In the genomic region with DNA sequence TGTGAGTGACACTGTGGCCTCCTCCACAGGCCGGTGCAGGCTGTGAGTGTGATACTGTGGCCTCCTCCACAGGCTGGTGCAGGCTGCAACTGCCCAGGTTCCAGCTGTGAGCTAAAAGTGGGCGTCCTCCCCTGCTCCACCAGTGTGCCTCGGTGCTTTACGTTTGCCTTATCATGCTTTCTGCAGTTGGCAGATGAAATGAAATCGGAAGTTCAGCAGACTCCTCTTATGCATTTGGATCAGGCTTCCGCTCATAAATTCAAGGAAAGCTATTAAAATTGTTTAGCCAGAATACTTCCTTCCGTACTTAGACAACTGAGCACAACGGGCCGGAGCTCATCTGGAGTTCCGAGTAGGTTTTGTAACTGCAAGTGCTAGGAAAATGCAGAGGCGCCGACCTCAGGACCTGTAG, we compare ENCODE assay signal across 12 cellular contexts. TPM values are rescaled to one million over a fixed set of nuclear protein-coding genes. Genes with fewer than 3 reads are reported as not detected.
DNase-seq lines count a peak whose midpoint lies in the region; ATAC-seq, FAIRE-seq and TF ChIP-seq lines count a peak whose summit lies in the region.
"Had no signal": no experiment of that assay in that cellular context is flagged by ENCODE, and none has a peak within 500 bp of the region (broad histone marks: within the 10 kb centered on the region; RNA-seq: fewer than 3 reads in every experiment).

No MANE protein-coding gene starts in this region.

- H3K27me3 ChIP-seq in GM23338 (ENCODE audit: insufficient read depth) (no peaks in the 10 kb centered on the region), lower lobe of right lung (ENCODE audit: low read depth) (no peaks in the 10 kb centered on the region)

- 0 out of 2 replicates have a peak overlapping the region, but pooled peaks have one; percentile 56 for H3K27ac ChIP-seq in GM23338 (ENCODE audit: low read depth)
- H3K27ac ChIP-seq in lower lobe of right lung = no peak overlapping the region
- H3K27ac ChIP-seq: HL-60 had no signal

- peaks cover 14% of the 10 kb centered on the region for H3K36me3 Mint-ChIP-seq in GM23338 (ENCODE audit: low read depth)
- no peaks in the 10 kb centered on the region for H3K36me3 Mint-ChIP-seq in activated B cell treated with CpG ODN at 0.5 μM for 24 hours (ENCODE audit: low read depth)

- ATAC-seq in GM23338 (peak; percentile 32), activated B cell treated with CpG ODN at 0.5 μM for 24 hours (ENCODE audit: low read depth) (no peak), lower lobe of right lung (peak; percentile 29 to 40), GM21360 (IDR thresholded peaks at IDR 0.05; ENCODE audit: unreplicated experiment) (no peak)

- POLR2A ChIA-PET in activated B cell treated with CpG ODN at 0.5 μM for 24 hours (lab: Charles Lee) = interaction anchor here (1.0 kb wide), 1 partner anchor 12 kb away, joined by 3 read pairs; the partner anchor contains the start of gene CYP4V2

- no peaks in the 10 kb centered on the region for H3K9me3 ChIP-seq in lower lobe of right lung

- no peak overlapping the region for H3K4me3 Mint-ChIP-seq in GM23338
- peak overlapping the region; percentile 69 for H3K4me3 Mint-ChIP-seq in activated B cell treated with CpG ODN at 0.5 μM for 24 hours

- H3K36me3 ChIP-seq in GM23338 (ENCODE audit: insufficient read depth) = no peaks in the 10 kb centered on the region
- H3K36me3 ChIP-seq in lower lobe of right lung = peaks cover 5% of the 10 kb centered on the region

- CTCF ChIA-PET in activated B cell treated with CpG ODN at 0.5 μM for 24 hours (lab: Charles Lee) = interaction anchor here (0.7 kb wide), 1 partner anchor 1492 kb away, joined by 3 read pairs; no protein-coding TSS in a partner anchor

- peak overlapping the region; percentile 65 for H2AFZ ChIP-seq in GM23338

- H3K4me1 Mint-ChIP-seq in GM23338 (peaks cover 21% of the 10 kb centered on the region), activated B cell treated with CpG ODN at 0.5 μM for 24 hours (peaks cover 23% of the 10 kb centered on the region)

- no peak for FAIRE-seq in D721Med (lab: Jason Lieb, UNC)
- FAIRE-seq: kidney had no signal

- peaks cover 18% of the 10 kb centered on the region; the same call in 1 of the 2 replicates for H3F3A ChIP-seq in GM23338 (replicated peaks; ENCODE audit: low read depth)

- intact Hi-C loops in activated B cell treated with CpG ODN at 0.5 μM for 24 hours (cut with micrococcal nuclease) = loop anchor here (2.0 to 5.0 kb wide), 2 partner anchors 135 to 561 kb away; partner anchors contain the start of gene TLR3
- intact Hi-C loops in lower lobe of right lung (cut with DNase I) = no loop called here

- peaks cover 10% of the 10 kb centered on the region; the same call in 1 of the 2 replicates for H3K4me1 ChIP-seq in GM23338 (ENCODE audit: insufficient read depth)
- H3K4me1 ChIP-seq in lower lobe of right lung = no peaks in the 10 kb centered on the region

- TF ChIP-seq CTCF in AG10803 (conservative IDR thresholded peaks at IDR 0.05; ENCODE audit: low read length) (no peak), GM23338 (conservative IDR thresholded peaks at IDR 0.05; ENCODE audit: low read depth in 2 of 2) (no peak), activated B cell treated with CpG ODN at 0.5 μM for 24 hours (IDR thresholded peaks at IDR 0.05) (no peak), lower lobe of right lung (IDR thresholded peaks at IDR 0.05) (no peak), D721Med (IDR thresholded peaks at IDR 0.05; ENCODE audit: insufficient read depth, missing control alignments) (no peak)

- no peak overlapping the region for H3K4me2 ChIP-seq in GM23338

- H3K4me3 ChIP-seq in AG10803 (ENCODE audit: low read length) (no peak overlapping the region), GM23338 (no peak overlapping the region), lower lobe of right lung (no peak overlapping the region)

- H3K27ac Mint-ChIP-seq in GM23338 (no peak overlapping the region), activated B cell treated with CpG ODN at 0.5 μM for 24 hours (peak overlapping the region; percentile 66)

- no peaks in the 10 kb centered on the region for H3K27me3 Mint-ChIP-seq in GM23338 (ENCODE audit: insufficient read depth, low read depth, poor library complexity)
- H3K27me3 Mint-ChIP-seq in activated B cell treated with CpG ODN at 0.5 μM for 24 hours = no peaks in the 10 kb centered on the region

- H3K9me3 Mint-ChIP-seq in GM23338 = no peaks in the 10 kb centered on the region
- H3K9me3 Mint-ChIP-seq in activated B cell treated with CpG ODN at 0.5 μM for 24 hours = no peaks in the 10 kb centered on the region

- H3K9me2 ChIP-seq in GM23338 (ENCODE audit: insufficient read depth) = no peaks in the 10 kb centered on the region

- DNase-seq in AG10803 (ENCODE audit: low read depth) (peak; percentile 5), GM23338 (ENCODE audit: low spot score) (no peak), activated B cell treated with CpG ODN at 0.5 μM for 24 hours (no peak), lower lobe of right lung (no peak), NCI-H69 (lab: John Stamatoyannopoulos, UW) (no peak), NCI-H748 treated with DMSO at 0.1 percent for 48 hours (lab: John Stamatoyannopoulos, UW) (no peak), D721Med (ENCODE audit: insufficient read length, low spot score) (no peak)
- DNase-seq: kidney, NCI-H1105 treated with DMSO at 0.1 percent for 48 hours, occipital lobe had no signal

- no peaks in the 10 kb centered on the region for H4K20me1 ChIP-seq in GM23338 (replicated peaks; ENCODE audit: insufficient read depth)

- H3K79me2 ChIP-seq in GM23338 (replicated peaks; ENCODE audit: insufficient read depth) = no peaks in the 10 kb centered on the region

TF ChIP-seq in GM23338, 12 proteins besides CTCF, POLR2A, EP300 and RAD21 (continues in another document):
- TF ChIP-seq EZH2phosphoT487 (IDR thresholded peaks at IDR 0.05; ENCODE audit: unreplicated experiment) = no peak
- no peak for TF ChIP-seq ETS1 (IDR thresholded peaks at IDR 0.05)
- no peak for TF ChIP-seq JUNB (IDR thresholded peaks at IDR 0.05; ENCODE audit: unreplicated experiment)
- no peak for TF ChIP-seq STAT1 (IDR thresholded peaks at IDR 0.05; ENCODE audit: unreplicated experiment)
- TF ChIP-seq ZNF114 (CRISPR knock-in tag; IDR thresholded peaks at IDR 0.05) = no peak
- no peak for TF ChIP-seq EZH2 (IDR thresholded peaks at IDR 0.05; ENCODE audit: low read depth, unreplicated experiment)
- no peak for TF ChIP-seq ZNF331 (CRISPR knock-in tag; IDR thresholded peaks at IDR 0.05; ENCODE audit: low read depth)
- no peak for TF ChIP-seq REST (IDR thresholded peaks at IDR 0.05; ENCODE audit: unreplicated experiment)
- no peak for TF ChIP-seq POLR2AphosphoS5 (IDR thresholded peaks at IDR 0.05; ENCODE audit: low read depth)
- TF ChIP-seq CREB1 (CRISPR knock-in tag; IDR thresholded peaks at IDR 0.05; ENCODE audit: low read depth) = no peak

RNA-seq across cellular contexts. Expression of gene CYP4V2, which starts 12.0 kb away (rescaled TPM):
- total RNA-seq in GM23338 (2014; rRNA removed; shearing (Covaris generic)) = 3.1 and 3.4 TPM in 2 replicates
- polyA plus RNA-seq in GM23338 (2016; fragmentation: Nextera tagmentation; extraction: Ambion mirVana) = 1.4 and 1.5 TPM in 2 replicates
- total RNA-seq in activated B cell treated with CpG ODN at 0.5 μM for 24 hours (7.7 and 9.5 TPM in 2 replicates), lower lobe of right lung (38.6 TPM)

RNA-seq across cellular contexts. Expression of gene KLKB1, which starts 23.9 kb away (rescaled TPM):
- 10.9 and 22.7 TPM in 2 replicates for total RNA-seq in GM23338 (2014; rRNA removed; shearing (Covaris generic))
- 6.2 and 8.6 TPM in 2 replicates for polyA plus RNA-seq in GM23338 (2016; fragmentation: Nextera tagmentation; extraction: Ambion mirVana)
- total RNA-seq in activated B cell treated with CpG ODN at 0.5 μM for 24 hours = 0.16 TPM in 1 of 2 replicates, not detected in the other
- total RNA-seq in lower lobe of right lung = 1.6 TPM

Comparison
In these comparisons a context has a peak if more than half of its experiments do, and no peak if none do; other contexts are left out.
1. ATAC-seq: peak in GM23338 (single experiment) and lower lobe of right lung (2 of 2); none in activated B cell treated with CpG ODN at 0.5 μM for 24 hours (single experiment) and GM21360 (single experiment).